Comparison of ENCODE assay signal across 20 cellular contexts in the genomic region with DNA sequence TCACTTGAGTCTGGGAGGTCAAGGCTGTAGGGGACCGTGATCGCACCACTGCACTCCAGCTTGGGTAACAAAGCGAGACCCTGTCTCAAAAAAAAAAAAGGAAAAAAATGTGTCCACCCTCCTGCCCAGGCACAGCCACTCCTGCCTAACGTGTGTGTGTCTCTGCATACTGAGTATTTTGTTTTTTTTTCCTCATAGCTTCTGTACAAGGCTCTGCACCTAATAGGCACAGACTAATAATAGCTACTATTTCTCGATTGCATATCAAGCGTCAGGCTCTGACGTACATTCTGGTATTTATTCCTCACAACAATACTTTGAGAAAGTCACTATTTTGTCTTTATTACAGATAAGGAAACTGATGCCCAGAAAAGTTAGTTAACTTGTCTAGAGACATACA. TPM values are rescaled to one million over a fixed set of nuclear protein-coding genes. Genes with fewer than 3 reads are reported as not detected.
A peak's percentile ranks its signal among the peaks of the same experiment; 100 is the strongest.
DNase-seq lines count a peak whose midpoint lies in the region; ATAC-seq and TF ChIP-seq lines count a peak whose summit lies in the region.
"Had no signal": no experiment of that assay in that cellular context is flagged by ENCODE, and none has a peak within 500 bp of the region (broad histone marks: within the 10 kb centered on the region; RNA-seq: fewer than 3 reads in every experiment).

No MANE protein-coding gene starts in this region.

- H2AFZ ChIP-seq in mammary epithelial cell (ENCODE audit: low read depth, low read length), result no peak overlapping the region
- H2AFZ ChIP-seq in hepatocyte, result no peak overlapping the region
- H2AFZ ChIP-seq in smooth muscle cell (ENCODE audit: low read depth), result no peak overlapping the region

- no peaks in the 10 kb centered on the region for H3K9me3 ChIP-seq in mammary epithelial cell (replicated peaks; ENCODE audit: insufficient read depth, low read length)
- H3K9me3 ChIP-seq in hepatocyte (ENCODE audit: low read depth), result no peaks in the 10 kb centered on the region
- no peaks in the 10 kb centered on the region for H3K9me3 ChIP-seq in smooth muscle cell (replicated peaks; ENCODE audit: low read depth)
- H3K9me3 ChIP-seq: MG63, neutrophil, thoracic aorta had no signal

- H3K27ac ChIP-seq in mammary epithelial cell (ENCODE audit: insufficient read depth, low read depth, low read length), result no peak overlapping the region
- no peak overlapping the region for H3K27ac ChIP-seq in hepatocyte
- H3K27ac ChIP-seq in smooth muscle cell (ENCODE audit: low read depth), result no peak overlapping the region
- H3K27ac ChIP-seq: cardiac muscle cell, neutrophil, thoracic aorta had no signal

- no peaks in the 10 kb centered on the region for H4K20me1 ChIP-seq in mammary epithelial cell (ENCODE audit: insufficient read depth, low read length)
- H4K20me1 ChIP-seq in hepatocyte (ENCODE audit: insufficient read depth, poor library complexity, severe bottlenecking), result no peaks in the 10 kb centered on the region
- H4K20me1 ChIP-seq in smooth muscle cell (ENCODE audit: low read depth), result peaks cover 79% of the 10 kb centered on the region

- in situ Hi-C loops in mammary epithelial cell (cut with MboI; ENCODE audit: low sequenced_read_pairs in 2 of 2), result no loop called here

- DNase-seq in T-cell (no peak), mammary epithelial cell (no peak), hepatocyte (ENCODE audit: low spot score) (no peak), smooth muscle cell (lab: John Stamatoyannopoulos, UW; ENCODE audit: unreplicated experiment) (no peak), HuH-7 (ENCODE audit: low spot score) (no peak), H7 (no peak)
- no peak for DNase-seq in activated CD4-positive, alpha-beta T cell treated with anti-CD3 and anti-CD28 coated beads, Interleukin-2, amount 10 ng/mL, durations not matched to agents 7 days and 5 days
- DNase-seq: activated CD4-positive, alpha-beta T cell treated with anti-CD3 and anti-CD28 coated beads for 36 hours; activated CD8-positive, alpha-beta memory T cell treated with anti-CD3 and anti-CD28 coated beads, Interleukin-2, amount 10 ng/mL, durations not matched to agents 7 days and 5 days; CD4-positive, alpha-beta memory T cell; GF-D8; MG63; NCI-H146; NCI-H2171 had no signal

- peaks cover 3 to 15% (median 15%) of the 10 kb centered on the region in 3 donors for H3K4me1 Mint-ChIP-seq in T-cell
- H3K4me1 Mint-ChIP-seq in activated CD4-positive, alpha-beta T cell treated with anti-CD3 and anti-CD28 coated beads, Interleukin-2, amount 10 ng/mL, durations not matched to agents 7 days and 5 days, result peaks cover 11% of the 10 kb centered on the region

- peak overlapping the region; percentile 76 for H3K4me2 ChIP-seq in mammary epithelial cell (ENCODE audit: insufficient read depth, low read depth, low read length)
- H3K4me2 ChIP-seq in hepatocyte, result peak overlapping the region; percentile 28
- peak overlapping the region; percentile 24 for H3K4me2 ChIP-seq in smooth muscle cell

- CTCF ChIA-PET in T-cell (lab: Charles Lee), result no interaction called here
- CTCF ChIA-PET in mammary epithelial cell (lab: Charles Lee; ENCODE audit: low non-redundant PET), result no interaction called here
- CTCF ChIA-PET in activated CD4-positive, alpha-beta T cell treated with anti-CD3 and anti-CD28 coated beads, Interleukin-2, amount 10 ng/mL, durations not matched to agents 7 days and 5 days (lab: Charles Lee), result interaction anchor here (0.6 to 1.9 kb wide), 6 partner anchors 10 to 71 kb away, joined by 3 to 8 read pairs (median 4); no protein-coding TSS in a partner anchor

- H3K9me3 Mint-ChIP-seq in T-cell, result no peaks in the 10 kb centered on the region
- no peaks in the 10 kb centered on the region for H3K9me3 Mint-ChIP-seq in activated CD4-positive, alpha-beta T cell treated with anti-CD3 and anti-CD28 coated beads, Interleukin-2, amount 10 ng/mL, durations not matched to agents 7 days and 5 days
- H3K9me3 Mint-ChIP-seq: activated T-helper 17 cell treated with anti-CD3 and anti-CD28 coated beads, Interleukin-2, amount 50 U/mL, for 72 hours; CD4-positive, alpha-beta memory T cell; IgD-negative memory B cell; mesothelial cell of epicardium had no signal

- peak overlapping the region in 2 of 3 donors; percentile 22 to 62 for H3K4me3 Mint-ChIP-seq in T-cell
- no peak overlapping the region for H3K4me3 Mint-ChIP-seq in activated CD4-positive, alpha-beta T cell treated with anti-CD3 and anti-CD28 coated beads, Interleukin-2, amount 10 ng/mL, durations not matched to agents 7 days and 5 days
- H3K4me3 Mint-ChIP-seq: activated CD4-positive, alpha-beta T cell treated with anti-CD3 and anti-CD28 coated beads for 36 hours; activated CD8-positive, alpha-beta memory T cell treated with anti-CD3 and anti-CD28 coated beads, Interleukin-2, amount 10 ng/mL, durations not matched to agents 7 days and 5 days; activated T-helper 17 cell treated with anti-CD3 and anti-CD28 coated beads, Interleukin-2, amount 50 U/mL, for 72 hours; IgD-negative memory B cell; mesothelial cell of epicardium had no signal

- H3F3A ChIP-seq in smooth muscle cell (ENCODE audit: low read depth), result peaks cover 4% of the 10 kb centered on the region

- H3K4me3 ChIP-seq in mammary epithelial cell (replicated peaks in 1 of 3; ENCODE audit: insufficient read depth in 1 of 3, low read depth in 2 of 3, low read length in 3 of 3) (no peak overlapping the region), hepatocyte (no peak overlapping the region), smooth muscle cell (no peak overlapping the region), H7 (ENCODE audit: insufficient read depth, low read depth, low read length) (no peak overlapping the region)
- H3K4me3 ChIP-seq: cardiac muscle cell, MG63 had no signal

- H3K9me2 ChIP-seq in hepatocyte (replicated peaks; ENCODE audit: insufficient read depth), result no peaks in the 10 kb centered on the region

- 91% methylated on average over 7 of the region's 7 CpGs for WGBS in mammary epithelial cell (ENCODE audit: low coverage, missing lambda C conversion rate)
- WGBS in hepatocyte (ENCODE audit: low lambda C conversion rate, missing lambda C conversion rate), result 94% methylated on average over 7 of the region's 7 CpGs
- 94% methylated on average over 7 of the region's 7 CpGs for WGBS in smooth muscle cell (ENCODE audit: low lambda C conversion rate)

- POLR2A ChIA-PET in T-cell (lab: Charles Lee), result interaction anchor here (0.6 to 0.7 kb wide), 2 partner anchors 42 to 462 kb away, joined by 3 to 5 read pairs; no protein-coding TSS in a partner anchor
- POLR2A ChIA-PET in activated CD4-positive, alpha-beta T cell treated with anti-CD3 and anti-CD28 coated beads, Interleukin-2, amount 10 ng/mL, durations not matched to agents 7 days and 5 days (lab: Charles Lee), result interaction anchor here (0.6 kb wide), 1 partner anchor 17 kb away, joined by 3 read pairs; no protein-coding TSS in a partner anchor

- no peak for ATAC-seq in T-cell (replicated peaks in 1 of 4)
- ATAC-seq: activated CD4-positive, alpha-beta T cell treated with anti-CD3 and anti-CD28 coated beads for 36 hours; activated CD8-positive, alpha-beta memory T cell treated with anti-CD3 and anti-CD28 coated beads, Interleukin-2, amount 10 ng/mL, durations not matched to agents 7 days and 5 days; activated T-helper 17 cell treated with anti-CD3 and anti-CD28 coated beads, Interleukin-2, amount 50 U/mL, for 72 hours had no signal

- dilution Hi-C loops in mammary epithelial cell (cut with HindIII; ENCODE audit: low sequenced_read_pairs), result no loop called here

- H3K36me3 Mint-ChIP-seq in T-cell, result no peaks in the 10 kb centered on the region
- no peaks in the 10 kb centered on the region for H3K36me3 Mint-ChIP-seq in activated CD4-positive, alpha-beta T cell treated with anti-CD3 and anti-CD28 coated beads, Interleukin-2, amount 10 ng/mL, durations not matched to agents 7 days and 5 days (ENCODE audit: low read depth)
- H3K36me3 Mint-ChIP-seq: activated CD8-positive, alpha-beta memory T cell treated with anti-CD3 and anti-CD28 coated beads, Interleukin-2, amount 10 ng/mL, durations not matched to agents 7 days and 5 days; CD4-positive, alpha-beta memory T cell; IgD-negative memory B cell; mesothelial cell of epicardium had no signal

- H3K9ac ChIP-seq in mammary epithelial cell (ENCODE audit: insufficient read depth, low read length) (no peak overlapping the region), smooth muscle cell (ENCODE audit: low read depth) (no peak overlapping the region)

- intact Hi-C loops in mammary epithelial cell (cut with micrococcal nuclease), result loop anchor here (5.0 to 10.0 kb wide), 4 partner anchors 60 to 340 kb away; partner anchors contain the start of gene CD58

- H3K27me3 Mint-ChIP-seq in T-cell, result no peaks in the 10 kb centered on the region
- H3K27me3 Mint-ChIP-seq in activated CD4-positive, alpha-beta T cell treated with anti-CD3 and anti-CD28 coated beads, Interleukin-2, amount 10 ng/mL, durations not matched to agents 7 days and 5 days, result no peaks in the 10 kb centered on the region
- H3K27me3 Mint-ChIP-seq: activated CD4-positive, alpha-beta T cell treated with anti-CD3 and anti-CD28 coated beads for 36 hours; activated T-helper 17 cell treated with anti-CD3 and anti-CD28 coated beads, Interleukin-2, amount 50 U/mL, for 72 hours; CD4-positive, alpha-beta memory T cell had no signal

- H3K27me3 ChIP-seq in mammary epithelial cell (ENCODE audit: insufficient read depth, low read length), result no peaks in the 10 kb centered on the region
- no peaks in the 10 kb centered on the region for H3K27me3 ChIP-seq in hepatocyte
- H3K27me3 ChIP-seq in smooth muscle cell (ENCODE audit: low read depth), result no peaks in the 10 kb centered on the region
- H3K27me3 ChIP-seq in H7 (ENCODE audit: control insufficient read depth, insufficient read depth, low read length), result no peaks in the 10 kb centered on the region
- H3K27me3 ChIP-seq: cardiac muscle cell, MG63 had no signal

- peak overlapping the region in 1 of 2 donors; percentile 55 for H3K27ac Mint-ChIP-seq in T-cell
- no peak overlapping the region for H3K27ac Mint-ChIP-seq in activated CD4-positive, alpha-beta T cell treated with anti-CD3 and anti-CD28 coated beads, Interleukin-2, amount 10 ng/mL, durations not matched to agents 7 days and 5 days
- H3K27ac Mint-ChIP-seq: activated CD4-positive, alpha-beta T cell treated with anti-CD3 and anti-CD28 coated beads for 36 hours; activated CD8-positive, alpha-beta memory T cell treated with anti-CD3 and anti-CD28 coated beads, Interleukin-2, amount 10 ng/mL, durations not matched to agents 7 days and 5 days; activated T-helper 17 cell treated with anti-CD3 and anti-CD28 coated beads, Interleukin-2, amount 50 U/mL, for 72 hours; IgD-negative memory B cell had no signal

- BruUV-seq in mammary epithelial cell (replicated peaks; lab: Mats Ljungman, UMichigan), result no TSS peak

- H3K79me2 ChIP-seq in mammary epithelial cell (ENCODE audit: insufficient read depth, low read length) (peaks cover 100% of the 10 kb centered on the region), hepatocyte (peaks cover 82% of the 10 kb centered on the region), smooth muscle cell (ENCODE audit: low read depth) (peaks cover 83% of the 10 kb centered on the region)

- no peak for TF ChIP-seq CTCF in mammary epithelial cell (conservative IDR thresholded peaks at IDR 0.05 in 1 of 2, IDR thresholded peaks at IDR 0.05 in 1 of 2; ENCODE audit: extremely low read depth in 1 of 2, insufficient read depth in 1 of 2, low read depth in 1 of 2, low read length in 2 of 2)
- TF ChIP-seq CTCF in hepatocyte (IDR thresholded peaks at IDR 0.05; ENCODE audit: poor library complexity), result no peak
- TF ChIP-seq CTCF in smooth muscle cell (IDR thresholded peaks at IDR 0.05; ENCODE audit: borderline replicate concordance, insufficient read depth, poor library complexity, severe bottlenecking), result no peak

- peaks cover 67% of the 10 kb centered on the region for H3K4me1 ChIP-seq in mammary epithelial cell (ENCODE audit: insufficient read depth, low read length)
- peaks cover 16% of the 10 kb centered on the region for H3K4me1 ChIP-seq in hepatocyte (ENCODE audit: insufficient read depth)
- H3K4me1 ChIP-seq in smooth muscle cell (ENCODE audit: low read depth), result peaks cover 20% of the 10 kb centered on the region

- no peaks in the 10 kb centered on the region for H3K36me3 ChIP-seq in mammary epithelial cell (ENCODE audit: insufficient read depth, low read length)
- H3K36me3 ChIP-seq in hepatocyte (replicated peaks; ENCODE audit: insufficient read depth, low read depth), result no peaks in the 10 kb centered on the region
- H3K36me3 ChIP-seq in smooth muscle cell (ENCODE audit: low read depth), result no peaks in the 10 kb centered on the region
- no peaks in the 10 kb centered on the region; the same call in 1 of the 2 replicates for H3K36me3 ChIP-seq in H7 (replicated peaks; ENCODE audit: control insufficient read depth, insufficient read depth, low read length)
- H3K36me3 ChIP-seq: cardiac muscle cell, MG63, neutrophil, thoracic aorta had no signal

RNA-seq across cellular contexts. Expression of gene PTGFRN, which starts 5.0 kb away (rescaled TPM):
- total RNA-seq in T-cell, result under 1 TPM; 0.53 to 0.79 (median 0.63) TPM
- 100 to 1,000 TPM; 143 to 150 TPM for total RNA-seq in mammary epithelial cell
- polyA plus RNA-seq in mammary epithelial cell, result 79.4 TPM
- polyA minus RNA-seq in mammary epithelial cell, result 147 TPM
- 31.0 and 37.7 TPM in 2 replicates for total RNA-seq in hepatocyte
- 16.0 and 16.6 TPM in 2 replicates for polyA plus RNA-seq in hepatocyte
- total RNA-seq in smooth muscle cell, result 97.9 and 152 TPM in 2 replicates
- polyA plus RNA-seq in smooth muscle cell, result 62.6 and 64.2 TPM in 2 replicates
- 78.4 and 81.4 TPM in 2 replicates for total RNA-seq in H7 (2014; rRNA removed; shearing (Covaris generic))
- 1 to 10 TPM in 1 of 2 experiments, under 1 TPM in 1; 0.79 to 1.3 TPM for total RNA-seq in activated CD4-positive, alpha-beta T cell treated with anti-CD3 and anti-CD28 coated beads, Interleukin-2, amount 10 ng/mL, durations not matched to agents 7 days and 5 days
- polyA plus RNA-seq: IgD-negative memory B cell had no signal

Comparison
In these comparisons a context has a peak if more than half of its experiments do, and no peak if none do; other contexts are left out.
1. H3K4me2 ChIP-seq: peak in every context shown above with its lines; median percentile 76 in mammary epithelial cell; 28 in hepatocyte; 24 in smooth muscle cell.
2. RNA of gene PTGFRN, which starts 5.0 kb away (total RNA-seq): 143 to 150 TPM in mammary epithelial cell, 97.9 to 152 TPM in smooth muscle cell, 78.4 to 81.4 TPM in H7 and 31.0 to 37.7 TPM in hepatocyte; 0.79 to 1.3 TPM in activated CD4-positive, alpha-beta T cell treated with anti-CD3 and anti-CD28 coated beads, Interleukin-2, amount 10 ng/mL, durations not matched to agents 7 days and 5 days and 0.53 to 0.79 TPM in T-cell; every median in the first group is over 10 times any median in the second.